Comparison of ENCODE assay signal across 10 cellular contexts in genomic region chr18:70287731-70288130, GRCh38. TPM values are rescaled to one million over a fixed set of nuclear protein-coding genes. Genes with fewer than 3 reads are reported as not detected.
DNase-seq lines count a peak whose midpoint lies in the region; ATAC-seq, FAIRE-seq and TF ChIP-seq lines count a peak whose summit lies in the region.
"Had no signal": no experiment of that assay in that cellular context is flagged by ENCODE, and none has a peak within 500 bp of the region (broad histone marks: within the 10 kb centered on the region; RNA-seq: fewer than 3 reads in every experiment).

No MANE protein-coding gene starts in this region.

- H3K9me2 ChIP-seq in GM23248 (ENCODE audit: insufficient read depth): no peaks in the 10 kb centered on the region

- no peaks in the 10 kb centered on the region for H3K27me3 ChIP-seq in GM23248 (replicated peaks; ENCODE audit: insufficient read depth)
- no peaks in the 10 kb centered on the region for H3K27me3 ChIP-seq in adipocyte (replicated peaks; ENCODE audit: control insufficient read depth, insufficient read depth, low read length)
- H3K27me3 ChIP-seq in muscle layer of duodenum (ENCODE audit: low read depth, low read length): no peaks in the 10 kb centered on the region

- H4K20me1 ChIP-seq in GM23248 (ENCODE audit: insufficient read depth): no peaks in the 10 kb centered on the region; the same call in 1 of the 2 replicates

- TF ChIP-seq EP300 in A549 (IDR thresholded peaks at IDR 0.05): no peak

- H3K4me2 ChIP-seq in A549: peak overlapping the region; percentile 79
- H3K4me2 ChIP-seq in GM23248 (ENCODE audit: unreplicated experiment): peak overlapping the region; percentile 74

- H3K79me2 ChIP-seq in GM23248 (ENCODE audit: insufficient read depth): peaks cover 32% of the 10 kb centered on the region

- no peak for FAIRE-seq in A549 (lab: Jason Lieb, UNC)

- H3K4me3 ChIP-seq in A549 (peak overlapping the region; percentile 89; the same call in 2 of the 3 replicates), GM23248 (peak overlapping the region; percentile 84), adipocyte (ENCODE audit: low read length) (peak overlapping the region; percentile 86), muscle layer of duodenum (ENCODE audit: low read depth in 1 of 2, low read length in 2 of 2) (peak overlapping the region; percentile 71 to 80)

- TF ChIP-seq POLR2A in A549 (IDR thresholded peaks at IDR 0.05; ENCODE audit: low read length): no peak

- POLR2A ChIA-PET in A549 (lab: Yijun Ruan, JAX): no interaction called here

- H3K9ac ChIP-seq in GM23248 (peak overlapping the region; percentile 88), adipocyte (ENCODE audit: low read length) (peak overlapping the region; percentile 89)

- DNase-seq in A549 (ENCODE audit: low read depth in 1 of 2, low spot score in 1 of 2) (no peak), GM23248 (no peak), adipocyte (ENCODE audit: low read depth) (no peak), ecto neural progenitor cell (ENCODE audit: low spot score) (no peak)
- no peak for DNase-seq in stimulated activated CD4-positive, alpha-beta T cell treated with anti-CD3 and anti-CD28 coated beads, Interleukin-1b, Interleukin-23, amount 100 ng/mL, for 48 hours
- DNase-seq: activated CD8-positive, alpha-beta memory T cell treated with anti-CD3 and anti-CD28 coated beads for 24 hours; SHP77 had no signal

- H2AFZ ChIP-seq in GM23248: peak overlapping the region; percentile 91

- CTCF ChIA-PET in A549 (lab: Yijun Ruan, JAX): no interaction called here

- H3K4me1 ChIP-seq in A549: peaks cover 37% of the 10 kb centered on the region
- H3K4me1 ChIP-seq in GM23248 (ENCODE audit: insufficient read depth): peaks cover 26% of the 10 kb centered on the region
- H3K4me1 ChIP-seq in adipocyte (ENCODE audit: control insufficient read depth, insufficient read depth, low read length): peaks cover 23% of the 10 kb centered on the region
- H3K4me1 ChIP-seq in muscle layer of duodenum (ENCODE audit: control insufficient read depth in 1 of 2, insufficient read depth in 2 of 2, low read length in 2 of 2): peaks cover 12 to 22% of the 10 kb centered on the region in 2 donors

- in situ Hi-C loops in GM23248 (cut with MboI): no loop called here

- no peak for TF ChIP-seq CTCF in A549 (IDR thresholded peaks at IDR 0.05)

- no peak for TF ChIP-seq RAD21 in A549 (conservative IDR thresholded peaks at IDR 0.05 in 1 of 2, IDR thresholded peaks at IDR 0.05 in 1 of 2)

- 50% methylated on average over 2 of the region's 2 CpGs for WGBS in A549 (ENCODE audit: missing lambda C conversion rate)
- 93 to 100% methylated on average over 2 of the region's 2 CpGs for WGBS in GM23248 (ENCODE audit: low coverage in 1 of 2, low lambda C conversion rate in 2 of 2, missing lambda C conversion rate in 2 of 2), 2 experiments

- ATAC-seq in A549 (no peak), HG03565 (IDR thresholded peaks at IDR 0.05; ENCODE audit: unreplicated experiment) (no peak), GM18511 (IDR thresholded peaks at IDR 0.05; ENCODE audit: unreplicated experiment) (no peak)

- peaks cover 29% of the 10 kb centered on the region for H3F3A ChIP-seq in GM23248 (ENCODE audit: insufficient read depth)

- no peaks in the 10 kb centered on the region for H3K9me3 ChIP-seq in A549
- no peaks in the 10 kb centered on the region for H3K9me3 ChIP-seq in GM23248 (ENCODE audit: low read depth)
- no peaks in the 10 kb centered on the region for H3K9me3 ChIP-seq in adipocyte (ENCODE audit: control insufficient read depth, low read length)
- no peaks in the 10 kb centered on the region for H3K9me3 ChIP-seq in muscle layer of duodenum (ENCODE audit: control insufficient read depth in 1 of 2, low read length in 2 of 2)

- H3K27ac ChIP-seq in A549: peak overlapping the region; percentile 95 to 100
- H3K27ac ChIP-seq in GM23248: peak overlapping the region; percentile 65; the same call in 1 of the 2 replicates
- H3K27ac ChIP-seq in muscle layer of duodenum (ENCODE audit: low read length): peak overlapping the region; percentile 56

- H3K36me3 ChIP-seq in GM23248 (ENCODE audit: low read depth) (no peaks in the 10 kb centered on the region), adipocyte (ENCODE audit: control insufficient read depth, insufficient read depth, low read length, severe bottlenecking) (no peaks in the 10 kb centered on the region), muscle layer of duodenum (ENCODE audit: control insufficient read depth in 1 of 2, insufficient read depth in 2 of 2, low read length in 2 of 2) (no peaks in the 10 kb centered on the region)

TF ChIP-seq in A549, 52 proteins besides CTCF, POLR2A, EP300 and RAD21:
- TF ChIP-seq PHF8 (IDR thresholded peaks at IDR 0.05; ENCODE audit: borderline replicate concordance, low read depth) (no peak), MYC (IDR thresholded peaks at IDR 0.05; ENCODE audit: borderline replicate concordance, low read length) (no peak), JUN (IDR thresholded peaks at IDR 0.05) (no peak), ZFP36 (IDR thresholded peaks at IDR 0.05; ENCODE audit: borderline replicate concordance, partially characterized antibody) (no peak), NFE2L2 (conservative IDR thresholded peaks at IDR 0.05; ENCODE audit: low read length) (no peak)

RNA-seq across cellular contexts. Expression of gene SOCS6, which starts 1.1 kb away (rescaled TPM):
- polyA plus RNA-seq in A549 (2011; rRNA removed) (72.1 and 88.2 TPM in 2 replicates), A549 (2017; fragmentation: RNase III; extraction: RNeasy Plus Mini Kit Qiagen cat#74134 plus additional on column Dnase treatment) (29.8 to 36.5 TPM (median 31.2 TPM) in 3 replicates), GM23248 (2016; fragmentation: Nextera tagmentation; extraction: Ambion mirVana) (30.0 and 31.7 TPM in 2 replicates)
- 26.2 and 34.1 TPM in 2 replicates for polyA plus RNA-seq in A549 (2012; cell fraction: cytosol; rRNA removed)
- 25.7 and 26.8 TPM in 2 replicates for polyA plus RNA-seq in A549 (2012; cell fraction: nucleus; rRNA removed)
- 137 and 146 TPM in 2 replicates for polyA minus RNA-seq in A549 (2011; rRNA and poly(A)+ RNA removed)
- 43.7 and 48.1 TPM in 2 replicates for total RNA-seq in GM23248 (2014; rRNA removed; shearing (Covaris generic))
